Comparison of ENCODE assay signal across 1 cellular context in genomic region chr11:60422609-60423008, GRCh38.
A peak's percentile ranks its signal among the peaks of the same experiment; 100 is the strongest.
TF ChIP-seq lines count a peak whose summit lies in the region.

No MANE protein-coding gene starts in this region.

TF ChIP-seq in HepG2, 621 proteins besides CTCF, POLR2A, EP300 and RAD21 (continued from another document):
- TF ChIP-seq ZNF318 (CRISPR knock-in tag; IDR thresholded peaks at IDR 0.05) (no peak), ARNT2 (CRISPR knock-in tag; IDR thresholded peaks at IDR 0.05; ENCODE audit: low read depth) (no peak), MAFK (conservative IDR thresholded peaks at IDR 0.05 in 1 of 2, IDR thresholded peaks at IDR 0.05 in 1 of 2; ENCODE audit: low read length in 2 of 2) (peak; percentile 45 to 72; a peak in 3 of 4 replicates), ZMYM2 (CRISPR knock-in tag; IDR thresholded peaks at IDR 0.05) (no peak), PAF1 (CRISPR knock-in tag; IDR thresholded peaks at IDR 0.05) (no peak), ZBTB38 (CRISPR knock-in tag; IDR thresholded peaks at IDR 0.05) (no peak), NFRKB (IDR thresholded peaks at IDR 0.05) (no peak)
- TF ChIP-seq, protein P1, sequence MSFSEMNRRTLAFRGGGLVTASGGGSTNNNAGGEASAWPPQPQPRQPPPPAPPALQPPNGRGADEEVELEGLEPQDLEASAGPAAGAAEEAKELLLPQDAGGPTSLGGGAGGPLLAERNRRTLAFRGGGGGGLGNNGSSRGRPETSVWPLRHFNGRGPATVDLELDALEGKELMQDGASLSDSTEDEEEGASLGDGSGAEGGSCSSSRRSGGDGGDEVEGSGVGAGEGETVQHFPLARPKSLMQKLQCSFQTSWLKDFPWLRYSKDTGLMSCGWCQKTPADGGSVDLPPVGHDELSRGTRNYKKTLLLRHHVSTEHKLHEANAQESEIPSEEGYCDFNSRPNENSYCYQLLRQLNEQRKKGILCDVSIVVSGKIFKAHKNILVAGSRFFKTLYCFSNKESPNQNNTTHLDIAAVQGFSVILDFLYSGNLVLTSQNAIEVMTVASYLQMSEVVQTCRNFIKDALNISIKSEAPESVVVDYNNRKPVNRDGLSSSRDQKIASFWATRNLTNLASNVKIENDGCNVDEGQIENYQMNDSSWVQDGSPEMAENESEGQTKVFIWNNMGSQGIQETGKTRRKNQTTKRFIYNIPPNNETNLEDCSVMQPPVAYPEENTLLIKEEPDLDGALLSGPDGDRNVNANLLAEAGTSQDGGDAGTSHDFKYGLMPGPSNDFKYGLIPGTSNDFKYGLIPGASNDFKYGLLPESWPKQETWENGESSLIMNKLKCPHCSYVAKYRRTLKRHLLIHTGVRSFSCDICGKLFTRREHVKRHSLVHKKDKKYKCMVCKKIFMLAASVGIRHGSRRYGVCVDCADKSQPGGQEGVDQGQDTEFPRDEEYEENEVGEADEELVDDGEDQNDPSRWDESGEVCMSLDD (CRISPR knock-in tag; IDR thresholded peaks at IDR 0.05; ENCODE audit: borderline replicate concordance) = no peak
- TF ChIP-seq, protein P2, sequence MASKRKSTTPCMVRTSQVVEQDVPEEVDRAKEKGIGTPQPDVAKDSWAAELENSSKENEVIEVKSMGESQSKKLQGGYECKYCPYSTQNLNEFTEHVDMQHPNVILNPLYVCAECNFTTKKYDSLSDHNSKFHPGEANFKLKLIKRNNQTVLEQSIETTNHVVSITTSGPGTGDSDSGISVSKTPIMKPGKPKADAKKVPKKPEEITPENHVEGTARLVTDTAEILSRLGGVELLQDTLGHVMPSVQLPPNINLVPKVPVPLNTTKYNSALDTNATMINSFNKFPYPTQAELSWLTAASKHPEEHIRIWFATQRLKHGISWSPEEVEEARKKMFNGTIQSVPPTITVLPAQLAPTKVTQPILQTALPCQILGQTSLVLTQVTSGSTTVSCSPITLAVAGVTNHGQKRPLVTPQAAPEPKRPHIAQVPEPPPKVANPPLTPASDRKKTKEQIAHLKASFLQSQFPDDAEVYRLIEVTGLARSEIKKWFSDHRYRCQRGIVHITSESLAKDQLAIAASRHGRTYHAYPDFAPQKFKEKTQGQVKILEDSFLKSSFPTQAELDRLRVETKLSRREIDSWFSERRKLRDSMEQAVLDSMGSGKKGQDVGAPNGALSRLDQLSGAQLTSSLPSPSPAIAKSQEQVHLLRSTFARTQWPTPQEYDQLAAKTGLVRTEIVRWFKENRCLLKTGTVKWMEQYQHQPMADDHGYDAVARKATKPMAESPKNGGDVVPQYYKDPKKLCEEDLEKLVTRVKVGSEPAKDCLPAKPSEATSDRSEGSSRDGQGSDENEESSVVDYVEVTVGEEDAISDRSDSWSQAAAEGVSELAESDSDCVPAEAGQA (IDR thresholded peaks at IDR 0.05; ENCODE audit: low read depth) = no peak
- TF ChIP-seq, protein P2 (CRISPR knock-in tag; IDR thresholded peaks at IDR 0.05; ENCODE audit: borderline replicate concordance) = no peak
- TF ChIP-seq, protein P3, sequence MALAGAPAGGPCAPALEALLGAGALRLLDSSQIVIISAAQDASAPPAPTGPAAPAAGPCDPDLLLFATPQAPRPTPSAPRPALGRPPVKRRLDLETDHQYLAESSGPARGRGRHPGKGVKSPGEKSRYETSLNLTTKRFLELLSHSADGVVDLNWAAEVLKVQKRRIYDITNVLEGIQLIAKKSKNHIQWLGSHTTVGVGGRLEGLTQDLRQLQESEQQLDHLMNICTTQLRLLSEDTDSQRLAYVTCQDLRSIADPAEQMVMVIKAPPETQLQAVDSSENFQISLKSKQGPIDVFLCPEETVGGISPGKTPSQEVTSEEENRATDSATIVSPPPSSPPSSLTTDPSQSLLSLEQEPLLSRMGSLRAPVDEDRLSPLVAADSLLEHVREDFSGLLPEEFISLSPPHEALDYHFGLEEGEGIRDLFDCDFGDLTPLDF (CRISPR knock-in tag; IDR thresholded peaks at IDR 0.05) = no peak
